20 cellular contexts compared by ENCODE assay signal in genomic region chr7:105047932-105048331, GRCh38. TPM values are rescaled to one million over a fixed set of nuclear protein-coding genes. Genes with fewer than 3 reads are reported as not detected.
DNase-seq lines count a peak whose midpoint lies in the region; ATAC-seq, FAIRE-seq and TF ChIP-seq lines count a peak whose summit lies in the region.
"Had no signal": no experiment of that assay in that cellular context is flagged by ENCODE, and none has a peak within 500 bp of the region (broad histone marks: within the 10 kb centered on the region; RNA-seq: fewer than 3 reads in every experiment).

No MANE protein-coding gene starts in this region.

- no peak overlapping the region for H4K8ac ChIP-seq in mesenchymal stem cell (ENCODE audit: low read length)

- H3K36me3 ChIP-seq in cardiac muscle cell (peaks cover 58% of the 10 kb centered on the region), right atrium auricular region (peaks cover 37% of the 10 kb centered on the region), mesenchymal stem cell (ENCODE audit: control insufficient read depth in 1 of 2, insufficient read depth in 2 of 2, low read depth in 1 of 2, low read length in 2 of 2) (peaks cover 16 to 83% of the 10 kb centered on the region in 2 experiments), aorta (ENCODE audit: control insufficient read depth in 1 of 2, insufficient read depth in 2 of 2, low read length in 1 of 2) (peaks cover 0 to 3% of the 10 kb centered on the region in 2 donors)

- no peak for TF ChIP-seq POLR2A in GM12891 (IDR thresholded peaks at IDR 0.05; ENCODE audit: low read depth, low read length)

- DNase-seq in cardiac muscle cell (ENCODE audit: low read depth in 1 of 2, low spot score in 1 of 2): no peak
- no peak for DNase-seq in right atrium auricular region (ENCODE audit: low spot score)
- no peak for DNase-seq in GM12891 (ENCODE audit: insufficient read length, low spot score)
- no peak for DNase-seq in mesenchymal stem cell
- DNase-seq in aorta: no peak
- no peak for DNase-seq in D721Med (ENCODE audit: insufficient read length, low spot score)
- DNase-seq in kidney tubule cell (ENCODE audit: low spot score): no peak
- DNase-seq: Caco-2; CD4-positive, CD25-positive, alpha-beta regulatory T cell; DND-41; H7; MG63; NCI-H1417 treated with DMSO at 0.1 percent for 48 hours; NCI-H187 treated with DMSO at 0.1 percent for 48 hours; NCI-H2107; NCI-H446 treated with DMSO at 0.1 percent for 48 hours; NCI-H526 treated with DMSO at 0.1 percent for 48 hours; SHP77 had no signal

- intact Hi-C loops in aorta (cut with DNase I): no loop called here

- no peak overlapping the region for H3K23ac ChIP-seq in mesenchymal stem cell (ENCODE audit: low read length in 2 of 2)

- no peak overlapping the region for H3K18ac ChIP-seq in mesenchymal stem cell (ENCODE audit: low read depth in 1 of 2, low read length in 2 of 2)

- H2AK5ac ChIP-seq in mesenchymal stem cell (ENCODE audit: low read length, severe bottlenecking): peak overlapping the region; percentile 48

- H3K4me3 ChIP-seq in cardiac muscle cell (no peak overlapping the region), right atrium auricular region (no peak overlapping the region), mesenchymal stem cell (ENCODE audit: insufficient read depth in 1 of 2, low read depth in 1 of 2, low read length in 2 of 2) (no peak overlapping the region), aorta (ENCODE audit: low read length in 2 of 2) (no peak overlapping the region)
- H3K4me3 ChIP-seq: A549, MG63 had no signal

- no peak overlapping the region for H3K14ac ChIP-seq in mesenchymal stem cell (ENCODE audit: low read length in 2 of 2)

- no peak overlapping the region for H3K4ac ChIP-seq in mesenchymal stem cell (ENCODE audit: low read depth in 1 of 2, low read length in 2 of 2)

- 96% methylated on average over 4 of the region's 4 CpGs for WGBS in mesenchymal stem cell
- 53 to 54% methylated on average over 4 of the region's 4 CpGs for WGBS in aorta, 2 donors

- peak; percentile 13 for FAIRE-seq in GM12891 (lab: Jason Lieb, UNC)
- FAIRE-seq in D721Med (lab: Jason Lieb, UNC): no peak
- FAIRE-seq: A549, GM12892 had no signal

- no peak for ATAC-seq in aorta (ENCODE audit: low FRiP score)
- ATAC-seq: A549 had no signal

- H3K9ac ChIP-seq in mesenchymal stem cell (ENCODE audit: low read length): no peak overlapping the region

- TF ChIP-seq CTCF in cardiac muscle cell (IDR thresholded peaks at IDR 0.05; ENCODE audit: low read depth, low read length): no peak
- no peak for TF ChIP-seq CTCF in right atrium auricular region (IDR thresholded peaks at IDR 0.05)
- TF ChIP-seq CTCF in D721Med (IDR thresholded peaks at IDR 0.05; ENCODE audit: insufficient read depth, missing control alignments): no peak

- no peak overlapping the region for H4K91ac ChIP-seq in mesenchymal stem cell (ENCODE audit: low read length)

- H3K4me1 ChIP-seq in cardiac muscle cell (ENCODE audit: low read depth): no peaks in the 10 kb centered on the region
- peaks cover 0 to 33% of the 10 kb centered on the region in 2 donors for H3K4me1 ChIP-seq in right atrium auricular region
- peaks cover 4% of the 10 kb centered on the region for H3K4me1 ChIP-seq in mesenchymal stem cell (ENCODE audit: control insufficient read depth, insufficient read depth, low read depth, low read length)
- peaks cover 4 to 5% of the 10 kb centered on the region in 2 donors for H3K4me1 ChIP-seq in aorta (ENCODE audit: control insufficient read depth in 1 of 2, insufficient read depth in 2 of 2, low read length in 2 of 2)

- peak overlapping the region; percentile 22 for H3K4me2 ChIP-seq in mesenchymal stem cell (ENCODE audit: low read length, poor library complexity, severe bottlenecking)
- H3K4me2 ChIP-seq: A549 had no signal

- no peak overlapping the region for H2AFZ ChIP-seq in mesenchymal stem cell (ENCODE audit: low read depth, low read length)

- H2BK5ac ChIP-seq in mesenchymal stem cell (ENCODE audit: low read depth, low read length, poor library complexity, severe bottlenecking): peak overlapping the region; percentile 8

- no peaks in the 10 kb centered on the region for H3K9me3 ChIP-seq in cardiac muscle cell (ENCODE audit: low read depth)
- H3K9me3 ChIP-seq in right atrium auricular region: no peaks in the 10 kb centered on the region
- no peaks in the 10 kb centered on the region for H3K9me3 ChIP-seq in mesenchymal stem cell (ENCODE audit: control insufficient read depth, low read length)
- H3K9me3 ChIP-seq in aorta (ENCODE audit: control insufficient read depth, low read length): no peaks in the 10 kb centered on the region
- H3K9me3 ChIP-seq: A549, Caco-2, MG63 had no signal

- H2BK15ac ChIP-seq in mesenchymal stem cell (ENCODE audit: low read depth, poor library complexity, severe bottlenecking): no peak overlapping the region

- peak overlapping the region; percentile 65 for H3K27ac ChIP-seq in cardiac muscle cell
- H3K27ac ChIP-seq in right atrium auricular region: no peak overlapping the region
- peak overlapping the region; percentile 45 for H3K27ac ChIP-seq in mesenchymal stem cell (ENCODE audit: low read length, poor library complexity, severe bottlenecking)
- peak overlapping the region; percentile 19 to 52 for H3K27ac ChIP-seq in aorta (ENCODE audit: low read depth in 1 of 2, low read length in 2 of 2)
- H3K27ac ChIP-seq: A549 had no signal

- H2BK120ac ChIP-seq in mesenchymal stem cell (ENCODE audit: low read depth, low read length): no peak overlapping the region

- no peak overlapping the region for H2BK12ac ChIP-seq in mesenchymal stem cell (ENCODE audit: low read length in 2 of 2)

- H3K79me1 ChIP-seq in mesenchymal stem cell (replicated peaks; ENCODE audit: low read length, poor library complexity, severe bottlenecking): peaks cover 11% of the 10 kb centered on the region

- H3K27me3 ChIP-seq in cardiac muscle cell (no peaks in the 10 kb centered on the region), right atrium auricular region (no peaks in the 10 kb centered on the region), mesenchymal stem cell (ENCODE audit: control insufficient read depth in 1 of 2, insufficient read depth in 1 of 2, low read length in 2 of 2) (no peaks in the 10 kb centered on the region), aorta (ENCODE audit: control insufficient read depth in 1 of 2, insufficient read depth in 2 of 2, low read length in 1 of 2) (no peaks in the 10 kb centered on the region)
- H3K27me3 ChIP-seq: MG63 had no signal

TF ChIP-seq in GM12891, 5 proteins besides CTCF, POLR2A, EP300 and RAD21:
- no peak for TF ChIP-seq TAF1 (IDR thresholded peaks at IDR 0.05; ENCODE audit: low read depth, low read length)
- TF ChIP-seq POLR2AphosphoS5 (IDR thresholded peaks at IDR 0.05; ENCODE audit: low read depth, low read length): no peak
- no peak for TF ChIP-seq PAX5 (IDR thresholded peaks at IDR 0.05; ENCODE audit: insufficient read depth, low read length, severe bottlenecking)
- TF ChIP-seq POU2F2 (IDR thresholded peaks at IDR 0.05; ENCODE audit: low read depth, low read length): no peak
- TF ChIP-seq SPI1 (IDR thresholded peaks at IDR 0.05; ENCODE audit: low read depth, low read length): no peak

RNA-seq across cellular contexts. Expression of gene KMT2E, which starts 33.9 kb away (rescaled TPM):
- total RNA-seq in cardiac muscle cell (59.1 and 78.4 TPM in 2 replicates), right atrium auricular region (10 to 100 TPM; 51.4 to 81.3 TPM), aorta (100 to 1,000 TPM; 143 to 156 TPM)
- polyA plus RNA-seq in cardiac muscle cell (131 and 152 TPM in 2 replicates), aorta (10 to 100 TPM; 16.5 to 25.4 TPM)
- 24.9 TPM for polyA plus RNA-seq in GM12891 (2012; ENCODE audit: low read depth, missing spikeins)
- 37.5 TPM for polyA plus RNA-seq in mesenchymal stem cell (2013, experiment 1 of 2)
- polyA plus RNA-seq in mesenchymal stem cell (2013, experiment 2 of 2): 35.8 TPM

Comparison
In these comparisons a context has a peak if more than half of its experiments do, and no peak if none do; other contexts are left out.
1. H3K27ac ChIP-seq: peak in cardiac muscle cell (single experiment), mesenchymal stem cell (single experiment) and aorta (2 of 2); none in right atrium auricular region (0 of 2).